25 cellular contexts compared by ENCODE assay signal in the genomic region with DNA sequence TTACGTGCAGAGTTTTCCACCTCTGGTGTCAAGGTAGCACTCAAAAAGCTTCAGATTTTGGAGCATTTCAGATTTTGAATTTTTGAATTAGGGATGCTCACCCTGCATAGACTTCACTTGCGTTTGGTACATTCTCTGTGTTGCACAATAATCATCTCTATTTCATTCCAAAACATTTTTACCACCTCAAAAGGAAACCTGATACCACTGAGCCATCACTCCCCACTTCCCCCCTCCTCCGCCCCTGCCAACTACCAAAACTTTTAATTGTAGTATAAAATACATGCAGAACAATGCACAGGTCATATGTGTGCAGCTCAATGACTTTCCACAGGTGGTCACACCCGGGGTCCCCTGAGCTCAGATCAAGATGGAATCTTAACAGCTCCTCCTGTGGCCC.
DNase-seq lines count a peak whose midpoint lies in the region; ATAC-seq and TF ChIP-seq lines count a peak whose summit lies in the region.
"Had no signal": no experiment of that assay in that cellular context is flagged by ENCODE, and none has a peak within 500 bp of the region (broad histone marks: within the 10 kb centered on the region; RNA-seq: fewer than 3 reads in every experiment).

No MANE protein-coding gene starts in this region.

- H3K27me3 ChIP-seq in osteoblast (ENCODE audit: insufficient read depth, low read length), result peaks cover 26% of the 10 kb centered on the region
- H3K27me3 ChIP-seq: body of pancreas had no signal

- DNase-seq in stimulated activated CD4-positive, alpha-beta T cell treated with anti-CD3 and anti-CD28 coated beads, Interleukin-15, amount 100 ng/mL, for 24 hours, result peak; percentile 50
- no peak for DNase-seq in stimulated activated CD4-positive, alpha-beta T cell treated with anti-CD3 and anti-CD28 coated beads, Interleukin-2, amount 100 ng/mL, for 48 hours
- peak; percentile 39 for DNase-seq in MV-4-11 (lab: John Stamatoyannopoulos, UW)
- DNase-seq in osteoblast (ENCODE audit: insufficient read length, low spot score, missing footprints), result no peak
- no peak for DNase-seq in activated T-helper 2 cell treated with anti-CD3 and anti-CD28 coated beads, Interferon-gamma antibody, Interleukin-2, Interleukin-4, amounts not matched to agents 10 μg/mL and 5 μg/mL and 100 μg/mL, durations not matched to agents 14 hours and 24 hours and 36 hours (ENCODE audit: low spot score)
- DNase-seq in activated CD8-positive, alpha-beta memory T cell treated with anti-CD3 and anti-CD28 coated beads, Interleukin-2, amount 10 ng/mL, durations not matched to agents 7 days and 5 days, result no peak
- DNase-seq: body of pancreas, COR-L47, esophagus squamous epithelium, kidney, NCI-H1048, NCI-H1930, NCI-H2227 treated with DMSO at 0.1 percent for 48 hours, NCI-H82, stomach, transverse colon had no signal

- no peak overlapping the region for H3K4me2 ChIP-seq in osteoblast (ENCODE audit: insufficient read depth, low read length)
- H3K4me2 ChIP-seq: GM23338 had no signal

- H3K79me2 ChIP-seq in osteoblast (ENCODE audit: insufficient read depth, low read length), result no peaks in the 10 kb centered on the region
- H3K79me2 ChIP-seq: parathyroid adenoma had no signal

- no peaks in the 10 kb centered on the region for H3K27me3 Mint-ChIP-seq in activated naive CD8-positive, alpha-beta T cell
- H3K27me3 Mint-ChIP-seq in activated T-helper 2 cell treated with anti-CD3 and anti-CD28 coated beads, Interferon-gamma antibody, Interleukin-2, Interleukin-4, amounts not matched to agents 10 μg/mL and 5 μg/mL and 100 μg/mL, durations not matched to agents 14 hours and 24 hours and 36 hours (ENCODE audit: low read depth), result peaks cover 62% of the 10 kb centered on the region
- H3K27me3 Mint-ChIP-seq in activated CD8-positive, alpha-beta memory T cell treated with anti-CD3 and anti-CD28 coated beads, Interleukin-2, amount 10 ng/mL, durations not matched to agents 7 days and 5 days, result peaks cover 68% of the 10 kb centered on the region

- H3K9me3 ChIP-seq in osteoblast (ENCODE audit: low read depth, low read length), result no peaks in the 10 kb centered on the region
- H3K9me3 ChIP-seq: body of pancreas, esophagus squamous epithelium, SJSA1, stomach, transverse colon had no signal

- ATAC-seq in activated CD8-positive, alpha-beta memory T cell treated with anti-CD3 and anti-CD28 coated beads, Interleukin-2, amount 10 ng/mL, durations not matched to agents 7 days and 5 days, result no peak
- ATAC-seq: body of pancreas, GM23338, Panc1, sciatic nerve had no signal

- no peak for TF ChIP-seq CTCF in osteoblast (IDR thresholded peaks at IDR 0.05; ENCODE audit: extremely low read depth, low read depth, low read length)

- peaks cover 76% of the 10 kb centered on the region for H3K4me1 Mint-ChIP-seq in activated naive CD8-positive, alpha-beta T cell (ENCODE audit: low read depth)
- H3K4me1 Mint-ChIP-seq in activated T-helper 2 cell treated with anti-CD3 and anti-CD28 coated beads, Interferon-gamma antibody, Interleukin-2, Interleukin-4, amounts not matched to agents 10 μg/mL and 5 μg/mL and 100 μg/mL, durations not matched to agents 14 hours and 24 hours and 36 hours (ENCODE audit: low read depth), result peaks cover 34% of the 10 kb centered on the region
- H3K4me1 Mint-ChIP-seq in activated CD8-positive, alpha-beta memory T cell treated with anti-CD3 and anti-CD28 coated beads, Interleukin-2, amount 10 ng/mL, durations not matched to agents 7 days and 5 days, result peaks cover 44% of the 10 kb centered on the region

- no peaks in the 10 kb centered on the region for H3K36me3 ChIP-seq in osteoblast (ENCODE audit: insufficient read depth, low read length)
- H3K36me3 ChIP-seq: esophagus squamous epithelium, SJSA1, stomach, transverse colon had no signal

- H3K9me3 Mint-ChIP-seq in activated naive CD8-positive, alpha-beta T cell (ENCODE audit: low read depth), result no peaks in the 10 kb centered on the region
- H3K9me3 Mint-ChIP-seq in activated T-helper 2 cell treated with anti-CD3 and anti-CD28 coated beads, Interferon-gamma antibody, Interleukin-2, Interleukin-4, amounts not matched to agents 10 μg/mL and 5 μg/mL and 100 μg/mL, durations not matched to agents 14 hours and 24 hours and 36 hours, result no peaks in the 10 kb centered on the region
- no peaks in the 10 kb centered on the region for H3K9me3 Mint-ChIP-seq in activated CD8-positive, alpha-beta memory T cell treated with anti-CD3 and anti-CD28 coated beads, Interleukin-2, amount 10 ng/mL, durations not matched to agents 7 days and 5 days (ENCODE audit: low read depth)
- H3K9me3 Mint-ChIP-seq: GM23338; T-helper 1 cell treated with Interleukin-12 subunit alpha and Interleukin-12 subunit beta and Interleukin-4 antibody, amounts not matched to agents 30 μg/mL and 1 μg/mL, for 36 hours had no signal

- CTCF ChIA-PET in activated CD8-positive, alpha-beta memory T cell treated with anti-CD3 and anti-CD28 coated beads, Interleukin-2, amount 10 ng/mL, durations not matched to agents 7 days and 5 days (lab: Charles Lee), result interaction anchor here (1.1 kb wide), 1 partner anchor 768 kb away, joined by 4 read pairs; no protein-coding TSS in a partner anchor

- peak overlapping the region; percentile 49 for H3K4me3 Mint-ChIP-seq in activated naive CD8-positive, alpha-beta T cell
- H3K4me3 Mint-ChIP-seq in activated T-helper 2 cell treated with anti-CD3 and anti-CD28 coated beads, Interferon-gamma antibody, Interleukin-2, Interleukin-4, amounts not matched to agents 10 μg/mL and 5 μg/mL and 100 μg/mL, durations not matched to agents 14 hours and 24 hours and 36 hours (ENCODE audit: low read depth), result no peak overlapping the region
- H3K4me3 Mint-ChIP-seq in activated CD8-positive, alpha-beta memory T cell treated with anti-CD3 and anti-CD28 coated beads, Interleukin-2, amount 10 ng/mL, durations not matched to agents 7 days and 5 days, result no peak overlapping the region
- H3K4me3 Mint-ChIP-seq: GM23338; T-helper 1 cell treated with Interleukin-12 subunit alpha and Interleukin-12 subunit beta and Interleukin-4 antibody, amounts not matched to agents 30 μg/mL and 1 μg/mL, for 36 hours had no signal

- no peak overlapping the region for H3K27ac ChIP-seq in osteoblast (ENCODE audit: low read depth, low read length)
- H3K27ac ChIP-seq: body of pancreas, esophagus squamous epithelium, parathyroid adenoma, SJSA1, stomach, transverse colon, VCaP had no signal

- no peak overlapping the region for H2AFZ ChIP-seq in osteoblast (ENCODE audit: low read length)
- H2AFZ ChIP-seq: GM23338, parathyroid adenoma had no signal

- H3K36me3 Mint-ChIP-seq in activated naive CD8-positive, alpha-beta T cell, result no peaks in the 10 kb centered on the region
- H3K36me3 Mint-ChIP-seq in activated T-helper 2 cell treated with anti-CD3 and anti-CD28 coated beads, Interferon-gamma antibody, Interleukin-2, Interleukin-4, amounts not matched to agents 10 μg/mL and 5 μg/mL and 100 μg/mL, durations not matched to agents 14 hours and 24 hours and 36 hours (ENCODE audit: low read depth), result peaks cover 3% of the 10 kb centered on the region
- H3K36me3 Mint-ChIP-seq in activated CD8-positive, alpha-beta memory T cell treated with anti-CD3 and anti-CD28 coated beads, Interleukin-2, amount 10 ng/mL, durations not matched to agents 7 days and 5 days, result no peaks in the 10 kb centered on the region

- H3K4me1 ChIP-seq in osteoblast (ENCODE audit: insufficient read depth, low read length), result no peaks in the 10 kb centered on the region
- H3K4me1 ChIP-seq: body of pancreas, SJSA1, transverse colon had no signal

- H3K4me3 ChIP-seq in osteoblast (ENCODE audit: insufficient read depth, low read length), result no peak overlapping the region
- H3K4me3 ChIP-seq: body of pancreas, esophagus squamous epithelium, GM23338, SJSA1, stomach, transverse colon had no signal

- no peak overlapping the region for H3K27ac Mint-ChIP-seq in activated naive CD8-positive, alpha-beta T cell
- H3K27ac Mint-ChIP-seq in activated T-helper 2 cell treated with anti-CD3 and anti-CD28 coated beads, Interferon-gamma antibody, Interleukin-2, Interleukin-4, amounts not matched to agents 10 μg/mL and 5 μg/mL and 100 μg/mL, durations not matched to agents 14 hours and 24 hours and 36 hours, result no peak overlapping the region
- H3K27ac Mint-ChIP-seq in activated CD8-positive, alpha-beta memory T cell treated with anti-CD3 and anti-CD28 coated beads, Interleukin-2, amount 10 ng/mL, durations not matched to agents 7 days and 5 days, result no peak overlapping the region
- H3K27ac Mint-ChIP-seq: activated naive CD4-positive, alpha-beta T cell treated with anti-CD3 and anti-CD28 coated beads, Interleukin-2, amount 50 U/mL, for 72 hours; GM23338; T-helper 1 cell treated with Interleukin-12 subunit alpha and Interleukin-12 subunit beta and Interleukin-4 antibody, amounts not matched to agents 30 μg/mL and 1 μg/mL, for 36 hours had no signal

- intact Hi-C loops in activated T-helper 2 cell treated with anti-CD3 and anti-CD28 coated beads, Interferon-gamma antibody, Interleukin-2, Interleukin-4, amounts not matched to agents 10 μg/mL and 5 μg/mL and 100 μg/mL, durations not matched to agents 14 hours and 24 hours and 36 hours (cut with micrococcal nuclease), result loop anchor here (2.0 to 10.0 kb wide), 4 partner anchors 162 to 636 kb away; a partner anchor contains a TSS

- no peaks in the 10 kb centered on the region for H4K20me1 ChIP-seq in osteoblast (ENCODE audit: insufficient read depth, low read length)

Comparison
In these comparisons a context has a peak if more than half of its experiments do, and no peak if none do; other contexts are left out.
1. DNase-seq: peak in stimulated activated CD4-positive, alpha-beta T cell treated with anti-CD3 and anti-CD28 coated beads, Interleukin-15, amount 100 ng/mL, for 24 hours (single experiment) and MV-4-11 (single experiment); none in stimulated activated CD4-positive, alpha-beta T cell treated with anti-CD3 and anti-CD28 coated beads, Interleukin-2, amount 100 ng/mL, for 48 hours (0 of 2), osteoblast (single experiment), activated T-helper 2 cell treated with anti-CD3 and anti-CD28 coated beads, Interferon-gamma antibody, Interleukin-2, Interleukin-4, amounts not matched to agents 10 μg/mL and 5 μg/mL and 100 μg/mL, durations not matched to agents 14 hours and 24 hours and 36 hours (single experiment) and activated CD8-positive, alpha-beta memory T cell treated with anti-CD3 and anti-CD28 coated beads, Interleukin-2, amount 10 ng/mL, durations not matched to agents 7 days and 5 days (single experiment).